8 cellular contexts compared by ENCODE assay signal in genomic region chr2:20609349-20609994, GRCh38. TPM values are rescaled to one million over a fixed set of nuclear protein-coding genes. Genes with fewer than 3 reads are reported as not detected.
DNase-seq lines count a peak whose midpoint lies in the region; ATAC-seq and TF ChIP-seq lines count a peak whose summit lies in the region.

No MANE protein-coding gene starts in this region.

- peak overlapping the region; percentile 5 for H3K9ac ChIP-seq in adipocyte (ENCODE audit: low read length)

- no peaks in the 10 kb centered on the region for H3K9me3 ChIP-seq in adipocyte (ENCODE audit: control insufficient read depth, low read length)
- H3K9me3 ChIP-seq in right atrium auricular region, result no peaks in the 10 kb centered on the region

- DNase-seq in NCI-H1092 treated with DMSO at 0.1 percent for 48 hours (lab: John Stamatoyannopoulos, UW) (peak; percentile 71), adipocyte (ENCODE audit: low read depth) (no peak), right atrium auricular region (ENCODE audit: low spot score) (no peak), stromal cell of bone marrow (ENCODE audit: low read depth) (peak; percentile 70), RKO (ENCODE audit: low spot score) (no peak), HEK293T (ENCODE audit: extremely low spot score) (no peak)

- POLR2A ChIA-PET in HEK293T (lab: Yijun Ruan, JAX), result interaction anchor here (1.5 kb wide), 1 partner anchor 163 kb away, joined by 3 read pairs; the partner anchor contains the start of gene RHOB

- no peaks in the 10 kb centered on the region for H3K27me3 ChIP-seq in adipocyte (replicated peaks; ENCODE audit: control insufficient read depth, insufficient read depth, low read length)
- no peaks in the 10 kb centered on the region for H3K27me3 ChIP-seq in right atrium auricular region

- H3K4me1 ChIP-seq in adipocyte (ENCODE audit: control insufficient read depth, insufficient read depth, low read length), result peaks cover 46% of the 10 kb centered on the region
- peaks cover 0 to 71% of the 10 kb centered on the region in 2 donors for H3K4me1 ChIP-seq in right atrium auricular region

- H3K27ac ChIP-seq in right atrium auricular region, result peak overlapping the region; percentile 14 to 29

- no peak for TF ChIP-seq CTCF in right atrium auricular region (IDR thresholded peaks at IDR 0.05)

- H3K4me3 ChIP-seq in adipocyte (ENCODE audit: low read length) (no peak overlapping the region), right atrium auricular region (no peak overlapping the region)

- ATAC-seq in GM18519 (IDR thresholded peaks at IDR 0.05; ENCODE audit: low FRiP score, unreplicated experiment), result no peak
- ATAC-seq in GM21786 (IDR thresholded peaks at IDR 0.05; ENCODE audit: unreplicated experiment), result no peak

- CTCF ChIA-PET in HEK293T (lab: Yijun Ruan, JAX), result interaction anchor here (1.0 kb wide), 1 partner anchor 38 kb away, joined by 3 read pairs; no protein-coding TSS in a partner anchor

- H3K36me3 ChIP-seq in adipocyte (ENCODE audit: control insufficient read depth, insufficient read depth, low read length, severe bottlenecking) (no peaks in the 10 kb centered on the region), right atrium auricular region (no peaks in the 10 kb centered on the region)

TF ChIP-seq in HEK293T, 16 proteins besides CTCF, POLR2A, EP300 and RAD21:
- TF ChIP-seq SUZ12 (IDR thresholded peaks at IDR 0.05) (no peak), HDGF (IDR thresholded peaks at IDR 0.05; ENCODE audit: borderline replicate concordance) (no peak)

RNA-seq across cellular contexts. Expression of gene HS1BP3, which starts 41.4 kb away (rescaled TPM):
- 10 to 100 TPM; 19.5 to 26.0 TPM for total RNA-seq in right atrium auricular region

RNA-seq across cellular contexts. Expression of gene GDF7, which starts 57.5 kb away (rescaled TPM):
- total RNA-seq in right atrium auricular region, result 1 to 10 TPM; 1.1 to 1.7 TPM

Comparison
In these comparisons a context has a peak if more than half of its experiments do, and no peak if none do; other contexts are left out.
1. DNase-seq: peak in NCI-H1092 treated with DMSO at 0.1 percent for 48 hours (single experiment) and stromal cell of bone marrow (single experiment); none in adipocyte (single experiment), right atrium auricular region (single experiment), RKO (single experiment) and HEK293T (single experiment).